In genomic region chr18:78740876-78741275, GRCh38 we compare ENCODE assay signal across 16 cellular contexts.
DNase-seq lines count a peak whose midpoint lies in the region; ATAC-seq and TF ChIP-seq lines count a peak whose summit lies in the region.
"Had no signal": no experiment of that assay in that cellular context is flagged by ENCODE, and none has a peak within 500 bp of the region (broad histone marks: within the 10 kb centered on the region; RNA-seq: fewer than 3 reads in every experiment).

No MANE protein-coding gene starts in this region.

- no peak overlapping the region for H2BK120ac ChIP-seq in H9 (ENCODE audit: low read depth, low read length, poor library complexity, severe bottlenecking)

- no peak overlapping the region for H4K91ac ChIP-seq in H9 (ENCODE audit: insufficient read length, low read depth, low read length)

- H3K27me3 Mint-ChIP-seq in H9 (ENCODE audit: low read depth) = peaks cover 8% of the 10 kb centered on the region
- H3K27me3 Mint-ChIP-seq: IgD-negative memory B cell had no signal

- no peak overlapping the region for H4K5ac ChIP-seq in H9 (ENCODE audit: insufficient read length, low read depth, low read length)

- no peak overlapping the region for H2BK20ac ChIP-seq in H9 (ENCODE audit: low read depth, low read length, poor library complexity, severe bottlenecking)

- H3K56ac ChIP-seq in H9 (ENCODE audit: insufficient read length, low read depth, low read length) = no peak overlapping the region

- no peak overlapping the region for H2BK12ac ChIP-seq in H9 (ENCODE audit: insufficient read length, low read depth, low read length)

- H3K27ac Mint-ChIP-seq in H9 = no peak overlapping the region; a peak in 2 of 7 replicates
- H3K27ac Mint-ChIP-seq: CD4-positive, alpha-beta T cell; IgD-negative memory B cell had no signal

- TF ChIP-seq POLR2A in thyroid gland (IDR thresholded peaks at IDR 0.05) = no peak

- H2BK15ac ChIP-seq in H9 (ENCODE audit: low read depth, low read length) = no peak overlapping the region

- DNase-seq in H9 (peak; percentile 12), NCI-H69 (lab: John Stamatoyannopoulos, UW) (peak; percentile 24), left lobe of liver (ENCODE audit: low spot score) (peak; percentile 8), sciatic nerve (ENCODE audit: low spot score) (peak; percentile 23), thyroid gland (no peak), superior temporal gyrus (ENCODE audit: extremely low spot score) (no peak)
- DNase-seq: ACHN; BE2C; C1 segment of cervical spinal cord; Caco-2; CD4-positive, alpha-beta T cell; GOT3; H7 had no signal

- H3K27ac ChIP-seq in H9 (ENCODE audit: insufficient read length, low read depth, low read length) = no peak overlapping the region
- H3K27ac ChIP-seq in thyroid gland = no peak overlapping the region

- H3K4me1 ChIP-seq in H9 (ENCODE audit: insufficient read depth, low read length) (no peaks in the 10 kb centered on the region), thyroid gland (peaks cover 0 to 9% of the 10 kb centered on the region in 2 donors)
- H3K4me1 ChIP-seq: BE2C, Caco-2 had no signal

- no peaks in the 10 kb centered on the region for H3K36me3 Mint-ChIP-seq in H9 (ENCODE audit: insufficient read depth in 1 of 3, low read depth in 3 of 3)

- no peak overlapping the region for H3K4me2 ChIP-seq in H9 (ENCODE audit: insufficient read depth, insufficient read length, low read length)

- no peak overlapping the region for H3K4me3 Mint-ChIP-seq in H9
- H3K4me3 Mint-ChIP-seq: CD4-positive, alpha-beta T cell; IgD-negative memory B cell had no signal

- no peak overlapping the region for H3K14ac ChIP-seq in H9 (ENCODE audit: insufficient read depth, low read length)

- H2AFZ ChIP-seq in H9 (ENCODE audit: low read length) = no peak overlapping the region

- intact Hi-C loops in sciatic nerve (cut with DNase I) = no loop called here
- intact Hi-C loops in thyroid gland (cut with DNase I) = no loop called here

- TF ChIP-seq CTCF in H9 (conservative IDR thresholded peaks at IDR 0.05) (no peak), thyroid gland (IDR thresholded peaks at IDR 0.05) (no peak)

- H3K4me3 ChIP-seq in thyroid gland (replicated peaks in 1 of 3) = no peak overlapping the region

- no peaks in the 10 kb centered on the region for H3K27me3 ChIP-seq in H9 (ENCODE audit: insufficient read depth, low read length)
- no peaks in the 10 kb centered on the region for H3K27me3 ChIP-seq in thyroid gland
- H3K27me3 ChIP-seq: BE2C had no signal

- 0 out of 4 replicates have a peak, but pooled peaks cover 0 to 8% of the 10 kb centered on the region in 2 experiments for H3K4me1 Mint-ChIP-seq in H9

- H3K9me3 Mint-ChIP-seq in H9 = no peaks in the 10 kb centered on the region; a peak in 1 of 5 replicates
- H3K9me3 Mint-ChIP-seq: CD4-positive, alpha-beta T cell had no signal

- H3K9me3 ChIP-seq in H9 (ENCODE audit: control insufficient read depth, low read depth, low read length) (no peaks in the 10 kb centered on the region), thyroid gland (no peaks in the 10 kb centered on the region)
- H3K9me3 ChIP-seq: BE2C, Caco-2 had no signal

- H2BK5ac ChIP-seq in H9 (ENCODE audit: insufficient read length, low read length) = no peak overlapping the region

- H3K9ac ChIP-seq in H9 (ENCODE audit: extremely low read depth, insufficient read length, low read length) = no peak overlapping the region

- H3K18ac ChIP-seq in H9 (ENCODE audit: insufficient read length, low read depth, low read length) = no peak overlapping the region

- H3K4ac ChIP-seq in H9 (ENCODE audit: low read depth, low read length) = no peak overlapping the region

- no peaks in the 10 kb centered on the region for H3K79me1 ChIP-seq in H9 (ENCODE audit: insufficient read depth, low read depth, low read length, poor library complexity, severe bottlenecking)

- H2AK5ac ChIP-seq in H9 (ENCODE audit: insufficient read length, low read length) = no peak overlapping the region

- no CpG with 5 or more reads among the region's 13 CpGs for WGBS in H9 (ENCODE audit: extremely low coverage, insufficient read length, low lambda C conversion rate)
- WGBS in thyroid gland, 2 donors = 78 to 79% methylated on average over 13 of the region's 13 CpGs

- H3K36me3 ChIP-seq in thyroid gland = no peaks in the 10 kb centered on the region
- H3K36me3 ChIP-seq: BE2C had no signal

- no peak for ATAC-seq in left lobe of liver
- no peak for ATAC-seq in sciatic nerve
- ATAC-seq in GM19351 (IDR thresholded peaks at IDR 0.05; ENCODE audit: unreplicated experiment) = no peak
- ATAC-seq: HepG2 had no signal

- no peak overlapping the region for H3K23ac ChIP-seq in H9 (ENCODE audit: insufficient read length, low read depth, low read length)

- no peaks in the 10 kb centered on the region for H3K79me2 ChIP-seq in H9 (ENCODE audit: insufficient read depth, low read length)

- no peaks in the 10 kb centered on the region for H4K20me1 ChIP-seq in H9 (ENCODE audit: control insufficient read depth, insufficient read depth, insufficient read length)

- H4K8ac ChIP-seq in H9 (replicated peaks; ENCODE audit: insufficient read length, low read depth, low read length) = no peak overlapping the region

- no peaks in the 10 kb centered on the region for H3K23me2 ChIP-seq in H9 (ENCODE audit: insufficient read length, low read depth, low read length, poor library complexity, severe bottlenecking)

- no peak overlapping the region for H3T11ph ChIP-seq in H9 (ENCODE audit: low read length)

Comparison
In these comparisons a context has a peak if more than half of its experiments do, and no peak if none do; other contexts are left out.
1. DNase-seq: peak in H9 (single experiment), NCI-H69 (single experiment), left lobe of liver (single experiment) and sciatic nerve (single experiment); none in thyroid gland (0 of 2) and superior temporal gyrus (single experiment).